Comparison of ENCODE assay signal across 13 cellular contexts in genomic region chr3:170144437-170144843, GRCh38. TPM values are rescaled to one million over a fixed set of nuclear protein-coding genes. Genes with fewer than 3 reads are reported as not detected.
A peak's percentile ranks its signal among the peaks of the same experiment; 100 is the strongest.
DNase-seq lines count a peak whose midpoint lies in the region; ATAC-seq, FAIRE-seq and TF ChIP-seq lines count a peak whose summit lies in the region.
"Had no signal": no experiment of that assay in that cellular context is flagged by ENCODE, and none has a peak within 500 bp of the region (broad histone marks: within the 10 kb centered on the region; RNA-seq: fewer than 3 reads in every experiment).

No MANE protein-coding gene starts in this region.

- peak; percentile 90 for ATAC-seq in GM18499 (IDR thresholded peaks at IDR 0.05; ENCODE audit: insufficient read depth, unreplicated experiment)
- peak; percentile 93 for ATAC-seq in HG03108 (IDR thresholded peaks at IDR 0.05; ENCODE audit: unreplicated experiment)
- ATAC-seq in GM12878, result peak; percentile 97
- ATAC-seq in PC-3, result no peak
- ATAC-seq in Right ventricle myocardium inferior, result no peak

- H3K9me3 ChIP-seq in GM12878 (replicated peaks; ENCODE audit: control insufficient read depth, insufficient read depth, low read length) (peaks cover 3% of the 10 kb centered on the region; the same call in 2 of the 3 replicates), PC-3 (ENCODE audit: low read length) (no peaks in the 10 kb centered on the region)
- H3K9me3 ChIP-seq: thyroid gland had no signal

- H3K4me3 ChIP-seq in GM12878, result no peak overlapping the region
- no peak overlapping the region for H3K4me3 ChIP-seq in PC-3 (ENCODE audit: low read length)
- H3K4me3 ChIP-seq: thyroid gland had no signal

- peak; percentile 17 for DNase-seq in GM20000 (ENCODE audit: low spot score)
- peak; percentile 65 for DNase-seq in GM12878 (ENCODE audit: low read depth, low spot score)
- DNase-seq in substantia nigra (lab: John Stamatoyannopoulos, UW), result no peak
- no peak for DNase-seq in SIG-M5 (lab: John Stamatoyannopoulos, UW)
- DNase-seq in PC-3, result no peak
- DNase-seq in Right ventricle myocardium inferior (ENCODE audit: missing footprints), result no peak
- DNase-seq: activated CD4-positive, CD25-positive, alpha-beta regulatory T cell; islet precursor cell; NCI-H146; thyroid gland had no signal

- CTCF ChIA-PET in GM12878 (lab: Yijun Ruan, JAX), result interaction anchor here (0.6 to 1.5 kb wide), 2 partner anchors 20 to 29 kb away, joined by 4 to 5 read pairs; no protein-coding TSS in a partner anchor
- CTCF ChIA-PET in PC-3 (lab: Charles Lee), result no interaction called here

- no peaks in the 10 kb centered on the region for H4K20me1 ChIP-seq in GM12878 (ENCODE audit: control insufficient read depth, insufficient read depth)
- H4K20me1 ChIP-seq in PC-3 (ENCODE audit: low read length), result peaks cover 6% of the 10 kb centered on the region; the same call in 1 of the 2 replicates

- intact Hi-C loops in GM12878 (cut with micrococcal nuclease; ENCODE audit: unreplicated experiment), result no loop called here
- intact Hi-C loops in PC-3 (cut with micrococcal nuclease), result no loop called here
- intact Hi-C loops in Right ventricle myocardium inferior (cut with DNase I), result no loop called here

- POLR2A ChIA-PET in GM12878 (lab: Charles Lee) (interaction anchor here (1.8 kb wide), 1 partner anchor 10 kb away, joined by 9 read pairs; no protein-coding TSS in a partner anchor), PC-3 (lab: Charles Lee; ENCODE audit: unreplicated experiment) (no interaction called here)

- no peaks in the 10 kb centered on the region for H3K9me2 ChIP-seq in PC-3 (replicated peaks; ENCODE audit: low read length)

- 10% methylated on average over 3 of the region's 3 CpGs for WGBS in GM12878 (ENCODE audit: insufficient coverage, insufficient replicate concordance, low lambda C conversion rate, missing lambda C conversion rate)

- peaks cover 4 to 31% of the 10 kb centered on the region in 2 experiments for H3K36me3 ChIP-seq in GM12878 (ENCODE audit: control insufficient read depth in 2 of 2, insufficient read depth in 2 of 2, low read length in 1 of 2)
- peaks cover 28% of the 10 kb centered on the region for H3K36me3 ChIP-seq in PC-3 (ENCODE audit: low read depth, low read length)

- H3F3A ChIP-seq in PC-3 (ENCODE audit: low read length, unreplicated experiment), result no peaks in the 10 kb centered on the region

- no peak for TF ChIP-seq RAD21 in GM12878 (IDR thresholded peaks at IDR 0.05; ENCODE audit: insufficient read depth, low read depth, low read length)

- FAIRE-seq in GM12878 (lab: Jason Lieb, UNC), result peak; percentile 57
- FAIRE-seq: colon had no signal

- no peak overlapping the region for H3K4me2 ChIP-seq in GM12878 (ENCODE audit: control insufficient read depth, insufficient read depth)
- H3K4me2 ChIP-seq in PC-3 (ENCODE audit: low read length), result no peak overlapping the region

- H3K79me2 ChIP-seq in GM12878 (ENCODE audit: control insufficient read depth, insufficient read depth, low read length) (peaks cover 39% of the 10 kb centered on the region), PC-3 (ENCODE audit: low read length) (peaks cover 4% of the 10 kb centered on the region; the same call in 1 of the 2 replicates)

- in situ Hi-C loops in GM12878 (cut with MboI), result no loop called here

- no peak for TF ChIP-seq POLR2A in GM12878 (IDR thresholded peaks at IDR 0.05; ENCODE audit: low read depth, low read length)

- no peak overlapping the region for H3K9ac ChIP-seq in GM12878 (ENCODE audit: control insufficient read depth, insufficient read depth, low read length)
- no peak overlapping the region for H3K9ac ChIP-seq in PC-3 (ENCODE audit: low read length)

- RAD21 ChIA-PET in GM12878 (lab: Charles Lee; ENCODE audit: unreplicated experiment), result interaction anchor here (0.7 to 1.5 kb wide), 3 partner anchors 10 to 27 kb away, joined by 3 to 7 read pairs (median 5); no protein-coding TSS in a partner anchor

- TSS peak; percentile 29 for BruUV-seq in GM12878 (replicated peaks; lab: Mats Ljungman, UMichigan)
- BruUV-seq in PC-3 (replicated peaks; lab: Mats Ljungman, UMichigan), result no TSS peak

- TF ChIP-seq CTCF in GM20000 (IDR thresholded peaks at IDR 0.05; ENCODE audit: extremely low read depth, missing control alignments) (no peak), GM12878 (IDR thresholded peaks at IDR 0.05 in 2 of 3, conservative IDR thresholded peaks at IDR 0.05 in 1 of 3; ENCODE audit: control insufficient read depth in 2 of 3, extremely low read depth in 1 of 3, insufficient read depth in 1 of 3, low read depth in 3 of 3, low read length in 3 of 3) (no peak), PC-3 (conservative IDR thresholded peaks at IDR 0.05; ENCODE audit: low read depth, low read length) (no peak)

- H3K27me3 ChIP-seq in GM12878 (replicated peaks in 1 of 2; ENCODE audit: control insufficient read depth in 2 of 2, insufficient read depth in 2 of 2, low read length in 1 of 2) (no peaks in the 10 kb centered on the region), PC-3 (ENCODE audit: low read length) (no peaks in the 10 kb centered on the region)
- H3K27me3 ChIP-seq: thyroid gland had no signal

- H2AFZ ChIP-seq in GM12878 (ENCODE audit: control insufficient read depth, low read depth, low read length) (no peak overlapping the region), PC-3 (ENCODE audit: low read length) (no peak overlapping the region)

- peak overlapping the region; percentile 67 for H3K27ac ChIP-seq in GM12878 (ENCODE audit: control insufficient read depth, insufficient read depth)
- H3K27ac ChIP-seq in substantia nigra (ENCODE audit: low read depth, low read length, poor library complexity, severe bottlenecking), result no peak overlapping the region
- H3K27ac ChIP-seq in PC-3 (ENCODE audit: low read length), result no peak overlapping the region
- H3K27ac ChIP-seq: thyroid gland had no signal

- peak in 1 of 2 experiments; percentile 54; a peak in 1 of 4 replicates for TF ChIP-seq EP300 in GM12878 (IDR thresholded peaks at IDR 0.05; ENCODE audit: borderline replicate concordance in 1 of 2, control insufficient read depth in 1 of 2, low read depth in 2 of 2, low read length in 2 of 2)

- SMC1A ChIA-PET in GM12878 (lab: Charles Lee; ENCODE audit: uncharacterized antibody, unreplicated experiment), result interaction anchor here (0.6 to 2.2 kb wide), 6 partner anchors 9 to 287 kb away, joined by 3 to 29 read pairs (median 3); no protein-coding TSS in a partner anchor

- H3K4me1 ChIP-seq in GM12878 (ENCODE audit: control insufficient read depth, insufficient read depth, low read length), result peaks cover 13% of the 10 kb centered on the region
- peaks cover 6% of the 10 kb centered on the region for H3K4me1 ChIP-seq in PC-3 (ENCODE audit: insufficient read depth, low read length)
- H3K4me1 ChIP-seq: thyroid gland had no signal

TF ChIP-seq in GM12878, 131 proteins besides CTCF, POLR2A, EP300 and RAD21 (continues in another document):
- TF ChIP-seq NBN (IDR thresholded peaks at IDR 0.05), result 0 out of 2 replicates have a peak, but pooled peaks have one; percentile 44
- TF ChIP-seq RELB (IDR thresholded peaks at IDR 0.05; ENCODE audit: low read depth), result peak; percentile 35; the same call in 1 of the 2 replicates
- peak; percentile 64; the same call in 1 of the 2 replicates for TF ChIP-seq PKNOX1 (IDR thresholded peaks at IDR 0.05)
- 0 out of 2 replicates have a peak, but pooled peaks have one; percentile 26 for TF ChIP-seq TAF1 (IDR thresholded peaks at IDR 0.05; ENCODE audit: borderline replicate concordance, low read depth, low read length)
- peak; percentile 42 for TF ChIP-seq SPI1 (IDR thresholded peaks at IDR 0.05; ENCODE audit: borderline replicate concordance, insufficient read depth, low read depth, low read length)

RNA-seq across cellular contexts. Expression of gene PHC3, which starts 37.1 kb away (rescaled TPM):
- total RNA-seq in GM12878 (2013; cell fraction: nucleolus; rRNA removed), result 197 and 221 TPM in 2 replicates
- total RNA-seq in GM12878 (2014; rRNA removed), result 14.2 and 15.2 TPM in 2 replicates
- total RNA-seq in GM12878 (2014; rRNA removed; fragmentation: Illumina TruSeq; extraction: Trizol), result 20.5 and 25.2 TPM in 2 replicates
- total RNA-seq in GM12878 (2021), result 25.4 and 31.0 TPM in 2 replicates
- 37.7 TPM for polyA plus RNA-seq in GM12878 (2011; ENCODE audit: low read depth)
- polyA plus RNA-seq in GM12878 (2011; rRNA removed), result 36.4 and 58.0 TPM in 2 replicates
- 49.1 and 49.2 TPM in 2 replicates for polyA plus RNA-seq in GM12878 (2011; cell fraction: cytosol; rRNA removed)
- polyA plus RNA-seq in GM12878 (2011; cell fraction: nucleus; rRNA removed), result 60.0 and 88.0 TPM in 2 replicates
- polyA plus RNA-seq in GM12878 (2012), result 22.3 and 53.4 TPM in 2 replicates
- 18.9 and 21.4 TPM in 2 replicates for polyA plus RNA-seq in GM12878 (2014; fragmentation: Illumina TruSeq; extraction: Trizol)
- polyA plus RNA-seq in GM12878 (2014; fragmentation: Nextera tagmentation; extraction: Ambion mirVana), result 1 to 10 TPM; 3.3 to 5.8 TPM
- 12.1 and 15.0 TPM in 2 replicates for polyA plus RNA-seq in GM12878 (2014; rRNA removed)
- 10 to 100 TPM; 57.7 to 62.3 TPM for polyA plus RNA-seq in GM12878 (2016; fragmentation: Nextera tagmentation; extraction: Ambion mirVana)
- polyA minus RNA-seq in GM12878 (2011; rRNA and poly(A)+ RNA removed), result 172 and 238 TPM in 2 replicates
- 15.1 and 18.0 TPM in 2 replicates for polyA minus RNA-seq in GM12878 (2011; cell fraction: cytosol; rRNA and poly(A)+ RNA removed)
- 87.3 and 97.9 TPM in 2 replicates for polyA minus RNA-seq in GM12878 (2011; cell fraction: nucleus; rRNA and poly(A)+ RNA removed)
- total RNA-seq in PC-3 (2014; rRNA removed), result 7.5 and 16.2 TPM in 2 replicates
- 46.8 TPM for total RNA-seq in Right ventricle myocardium inferior

Comparison
In these comparisons a context has a peak if more than half of its experiments do, and no peak if none do; other contexts are left out.
1. ATAC-seq: peak in GM18499 (single experiment), HG03108 (single experiment) and GM12878 (single experiment); none in PC-3 (single experiment) and Right ventricle myocardium inferior (single experiment).
2. DNase-seq: peak in GM20000 (single experiment) and GM12878 (single experiment); none in substantia nigra (0 of 49), SIG-M5 (single experiment), PC-3 (single experiment) and Right ventricle myocardium inferior (single experiment).